Comparison of ENCODE assay signal across 8 cellular contexts in the genomic region with DNA sequence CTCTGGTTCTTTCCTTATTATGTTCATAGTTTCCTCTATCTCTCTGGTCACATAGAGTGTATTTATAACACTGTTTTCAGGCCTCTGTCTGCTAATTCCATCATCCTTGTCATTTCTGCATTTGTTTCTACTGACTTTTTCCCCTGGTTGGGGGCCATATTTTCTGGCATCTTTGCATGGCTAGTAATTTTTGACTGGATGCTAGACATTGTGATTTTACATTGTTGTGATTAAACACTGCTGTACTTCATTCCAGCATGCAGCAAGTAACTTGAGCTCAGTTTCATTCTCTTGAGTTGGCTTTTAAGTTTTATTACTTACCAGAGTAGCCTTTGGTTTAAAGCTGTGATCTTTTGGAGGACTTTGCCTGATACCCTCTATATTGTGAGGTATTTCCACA.
"Had no signal": no experiment of that assay in that cellular context is flagged by ENCODE, and none has a peak within 500 bp of the region (broad histone marks: within the 10 kb centered on the region; RNA-seq: fewer than 3 reads in every experiment).

No MANE protein-coding gene starts in this region.

- H3K36me3 ChIP-seq: HAP-1 had no signal

- H3K4me1 ChIP-seq: HAP-1 had no signal

- H3K27ac ChIP-seq: GM23248 had no signal

- DNase-seq: GM23248, GOT3, H7, H9, HCEC 1CT, HFFc6 had no signal

- H3K4me3 ChIP-seq: GM23248, GM23338, HAP-1 had no signal
